16 cellular contexts compared by ENCODE assay signal in genomic region chr1:214360525-214361164, GRCh38.
DNase-seq lines count a peak whose midpoint lies in the region; ATAC-seq and TF ChIP-seq lines count a peak whose summit lies in the region.
"Had no signal": no experiment of that assay in that cellular context is flagged by ENCODE, and none has a peak within 500 bp of the region (broad histone marks: within the 10 kb centered on the region; RNA-seq: fewer than 3 reads in every experiment).

No MANE protein-coding gene starts in this region.

- 91% methylated on average over 3 of the region's 3 CpGs for WGBS in mesenchymal stem cell

- H3K4me3 Mint-ChIP-seq in activated naive CD4-positive, alpha-beta T cell treated with anti-CD3 and anti-CD28 coated beads for 36 hours: no peak overlapping the region
- H3K4me3 Mint-ChIP-seq in HFFc6 (no peak overlapping the region), WTC11 (no peak overlapping the region)

- no peaks in the 10 kb centered on the region for H3K9me3 ChIP-seq in mesenchymal stem cell (ENCODE audit: control insufficient read depth, low read length)
- H3K9me3 ChIP-seq: A549 had no signal

- H3K27ac ChIP-seq in mesenchymal stem cell (ENCODE audit: low read length, poor library complexity, severe bottlenecking): peak overlapping the region; percentile 16
- H3K27ac ChIP-seq: A549 had no signal

- no peaks in the 10 kb centered on the region for H3K27me3 ChIP-seq in mesenchymal stem cell (ENCODE audit: control insufficient read depth in 1 of 2, insufficient read depth in 1 of 2, low read length in 2 of 2)

- H3K27me3 Mint-ChIP-seq in activated naive CD4-positive, alpha-beta T cell treated with anti-CD3 and anti-CD28 coated beads for 36 hours (ENCODE audit: low read depth): peaks cover 27% of the 10 kb centered on the region
- H3K27me3 Mint-ChIP-seq in HFFc6 (ENCODE audit: insufficient read depth): peaks cover 4% of the 10 kb centered on the region
- no peaks in the 10 kb centered on the region for H3K27me3 Mint-ChIP-seq in WTC11 (ENCODE audit: low read depth)

- H3K36me3 ChIP-seq in mesenchymal stem cell (ENCODE audit: control insufficient read depth in 1 of 2, insufficient read depth in 2 of 2, low read depth in 1 of 2, low read length in 2 of 2): peaks cover 62 to 63% of the 10 kb centered on the region in 2 experiments

- no peak overlapping the region for H3K27ac Mint-ChIP-seq in activated naive CD4-positive, alpha-beta T cell treated with anti-CD3 and anti-CD28 coated beads for 36 hours
- H3K27ac Mint-ChIP-seq in HFFc6 (peak overlapping the region; percentile 0; the same call in 1 of the 2 replicates), WTC11 (peak overlapping the region; percentile 21; the same call in 1 of the 2 replicates)

- H3K4me1 ChIP-seq in mesenchymal stem cell (ENCODE audit: control insufficient read depth, insufficient read depth, low read depth, low read length): peaks cover 8% of the 10 kb centered on the region
- H3K4me1 ChIP-seq: A549 had no signal

- no peak overlapping the region for H2AFZ ChIP-seq in mesenchymal stem cell (ENCODE audit: low read depth, low read length)

- H3K4me2 ChIP-seq in mesenchymal stem cell (ENCODE audit: low read length, poor library complexity, severe bottlenecking): no peak overlapping the region
- H3K4me2 ChIP-seq: A549 had no signal

- ATAC-seq in WTC11: no peak
- ATAC-seq: A549 had no signal

- DNase-seq in activated naive CD4-positive, alpha-beta T cell treated with anti-CD3 and anti-CD28 coated beads for 36 hours: peak; percentile 10
- no peak for DNase-seq in activated naive CD4-positive, alpha-beta T cell treated with Interleukin-2 at 50 U/mL for 16 hours
- DNase-seq in HFFc6 (no peak), WTC11 (ENCODE audit: low spot score) (no peak), mesenchymal stem cell (no peak), NCI-H1930 (lab: John Stamatoyannopoulos, UW) (no peak), NCI-H2081 (lab: John Stamatoyannopoulos, UW) (no peak)
- DNase-seq in activated CD4-positive, alpha-beta T cell treated with anti-CD3 and anti-CD28 coated beads for 4 hours: no peak
- DNase-seq: DMS53, H7, NCI-H1092, NCI-H1694 treated with DMSO at 0.1 percent for 48 hours, NCI-H2171, NCI-H446 treated with DMSO at 0.1 percent for 48 hours, NCI-H748 treated with DMSO at 0.1 percent for 48 hours had no signal

- no peak overlapping the region for H2BK120ac ChIP-seq in mesenchymal stem cell (ENCODE audit: low read depth, low read length)

- no peak overlapping the region for H3K4me3 ChIP-seq in mesenchymal stem cell (ENCODE audit: insufficient read depth in 1 of 2, low read depth in 1 of 2, low read length in 2 of 2)
- H3K4me3 ChIP-seq: A549 had no signal

- H3K23ac ChIP-seq in mesenchymal stem cell (ENCODE audit: low read length in 2 of 2): no peak overlapping the region

- H3K4ac ChIP-seq in mesenchymal stem cell (ENCODE audit: low read depth in 1 of 2, low read length in 2 of 2): no peak overlapping the region

- H2BK5ac ChIP-seq in mesenchymal stem cell (ENCODE audit: low read depth, low read length, poor library complexity, severe bottlenecking): no peak overlapping the region

- H2AK5ac ChIP-seq in mesenchymal stem cell (ENCODE audit: low read length, severe bottlenecking): no peak overlapping the region

- H4K91ac ChIP-seq in mesenchymal stem cell (ENCODE audit: low read length): no peak overlapping the region

- H2BK12ac ChIP-seq in mesenchymal stem cell (ENCODE audit: low read length in 2 of 2): no peak overlapping the region

- H3K9me3 Mint-ChIP-seq in activated naive CD4-positive, alpha-beta T cell treated with anti-CD3 and anti-CD28 coated beads for 36 hours: no peaks in the 10 kb centered on the region
- H3K9me3 Mint-ChIP-seq in HFFc6 (no peaks in the 10 kb centered on the region), WTC11 (no peaks in the 10 kb centered on the region)

- no peak overlapping the region for H4K8ac ChIP-seq in mesenchymal stem cell (ENCODE audit: low read length)

- H2BK15ac ChIP-seq in mesenchymal stem cell (ENCODE audit: low read depth, poor library complexity, severe bottlenecking): no peak overlapping the region

- peaks cover 6% of the 10 kb centered on the region for H3K4me1 Mint-ChIP-seq in activated naive CD4-positive, alpha-beta T cell treated with anti-CD3 and anti-CD28 coated beads for 36 hours (ENCODE audit: low read depth)
- H3K4me1 Mint-ChIP-seq in HFFc6 (ENCODE audit: low read depth) (peaks cover 49% of the 10 kb centered on the region), WTC11 (peaks cover under 1% of the 10 kb centered on the region)

- peaks cover 18% of the 10 kb centered on the region for H3K79me1 ChIP-seq in mesenchymal stem cell (replicated peaks; ENCODE audit: low read length, poor library complexity, severe bottlenecking)

- intact Hi-C loops in activated naive CD4-positive, alpha-beta T cell treated with anti-CD3 and anti-CD28 coated beads for 36 hours (cut with micrococcal nuclease): no loop called here

- CTCF ChIA-PET in activated naive CD4-positive, alpha-beta T cell treated with anti-CD3 and anti-CD28 coated beads for 36 hours (lab: Charles Lee): interaction anchor here (1.0 kb wide), 1 partner anchor 29 kb away, joined by 3 read pairs; no protein-coding TSS in a partner anchor
- CTCF ChIA-PET in WTC11 (lab: Charles Lee): no interaction called here

- no peak for TF ChIP-seq CTCF in HFFc6 (IDR thresholded peaks at IDR 0.05)
- no peak for TF ChIP-seq CTCF in WTC11 (IDR thresholded peaks at IDR 0.05)

- peaks cover 1% of the 10 kb centered on the region for H3K36me3 Mint-ChIP-seq in activated naive CD4-positive, alpha-beta T cell treated with anti-CD3 and anti-CD28 coated beads for 36 hours (ENCODE audit: low read depth)
- H3K36me3 Mint-ChIP-seq in HFFc6 (ENCODE audit: low read depth) (peaks cover 55% of the 10 kb centered on the region), WTC11 (peaks cover 74% of the 10 kb centered on the region)

- POLR2A ChIA-PET in WTC11 (lab: Charles Lee): no interaction called here

- no peak overlapping the region for H3K18ac ChIP-seq in mesenchymal stem cell (ENCODE audit: low read depth in 1 of 2, low read length in 2 of 2)

- no peak overlapping the region for H3K9ac ChIP-seq in mesenchymal stem cell (ENCODE audit: low read length)

- no peak overlapping the region for H3K14ac ChIP-seq in mesenchymal stem cell (ENCODE audit: low read length in 2 of 2)

TF ChIP-seq in WTC11, 78 proteins besides CTCF, POLR2A, EP300 and RAD21 (continues in another document):
- no peak for TF ChIP-seq MYBL2 (CRISPR knock-in tag; IDR thresholded peaks at IDR 0.05)
- no peak for TF ChIP-seq NR1H2 (CRISPR knock-in tag; IDR thresholded peaks at IDR 0.05)
- TF ChIP-seq E2F4 (CRISPR knock-in tag; IDR thresholded peaks at IDR 0.05; ENCODE audit: borderline replicate concordance, low read depth): no peak
- TF ChIP-seq ZNF317 (CRISPR knock-in tag; IDR thresholded peaks at IDR 0.05; ENCODE audit: borderline replicate concordance, low read depth): no peak
- TF ChIP-seq FOXJ3 (CRISPR knock-in tag; IDR thresholded peaks at IDR 0.05; ENCODE audit: borderline replicate concordance): no peak
- TF ChIP-seq PRDM15 (CRISPR knock-in tag; IDR thresholded peaks at IDR 0.05): no peak
- no peak for TF ChIP-seq NFE2L1 (CRISPR knock-in tag; IDR thresholded peaks at IDR 0.05)
- no peak for TF ChIP-seq NR3C1 (CRISPR knock-in tag; conservative IDR thresholded peaks at IDR 0.05; ENCODE audit: low read depth)
- no peak for TF ChIP-seq HMGA2 (CRISPR knock-in tag; IDR thresholded peaks at IDR 0.05)
